Comparison of ENCODE assay signal across 1 cellular context in the genomic region with DNA sequence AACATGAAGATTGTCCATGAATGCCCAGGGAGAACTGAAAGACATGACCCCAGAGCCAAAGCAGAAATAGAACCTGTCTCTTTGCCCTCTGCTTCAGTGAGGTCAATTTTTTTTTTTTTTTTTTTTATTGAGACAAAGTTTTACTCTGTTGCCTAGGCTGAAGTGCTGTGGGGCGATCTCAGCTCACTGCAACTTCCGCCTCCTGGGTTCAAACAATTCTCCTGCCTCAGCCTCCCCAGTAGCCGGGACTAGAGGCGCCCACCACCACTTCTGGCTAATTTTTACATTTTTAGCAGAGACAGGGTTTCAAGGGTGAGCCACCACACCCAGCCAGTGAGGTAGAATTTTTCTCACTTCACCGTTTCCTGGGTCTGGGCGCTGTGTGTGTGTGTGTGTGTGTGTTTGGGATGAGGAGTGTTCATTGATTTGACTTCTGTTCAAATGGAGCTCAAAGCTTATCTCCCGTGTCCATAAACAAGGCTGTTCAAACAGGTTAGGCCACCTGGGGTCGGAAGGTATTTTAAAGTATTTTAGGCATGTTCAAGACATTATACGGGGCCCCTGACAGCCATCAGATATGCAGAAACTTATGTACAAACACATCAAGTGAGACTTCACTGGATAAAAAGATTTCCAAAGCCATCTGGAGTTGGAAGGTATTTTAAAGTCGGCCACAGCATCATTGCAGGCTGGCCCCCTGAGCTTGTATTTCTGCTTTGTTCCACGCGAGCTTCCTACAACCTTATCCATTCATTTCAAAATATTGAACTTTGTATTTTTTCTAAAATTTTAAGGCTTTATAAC.
TF ChIP-seq lines count a peak whose summit lies in the region.

No MANE protein-coding gene starts in this region.

TF ChIP-seq in HepG2, 621 proteins besides CTCF, POLR2A, EP300 and RAD21 (continued from another document and continues in another):
- TF ChIP-seq, protein P1, sequence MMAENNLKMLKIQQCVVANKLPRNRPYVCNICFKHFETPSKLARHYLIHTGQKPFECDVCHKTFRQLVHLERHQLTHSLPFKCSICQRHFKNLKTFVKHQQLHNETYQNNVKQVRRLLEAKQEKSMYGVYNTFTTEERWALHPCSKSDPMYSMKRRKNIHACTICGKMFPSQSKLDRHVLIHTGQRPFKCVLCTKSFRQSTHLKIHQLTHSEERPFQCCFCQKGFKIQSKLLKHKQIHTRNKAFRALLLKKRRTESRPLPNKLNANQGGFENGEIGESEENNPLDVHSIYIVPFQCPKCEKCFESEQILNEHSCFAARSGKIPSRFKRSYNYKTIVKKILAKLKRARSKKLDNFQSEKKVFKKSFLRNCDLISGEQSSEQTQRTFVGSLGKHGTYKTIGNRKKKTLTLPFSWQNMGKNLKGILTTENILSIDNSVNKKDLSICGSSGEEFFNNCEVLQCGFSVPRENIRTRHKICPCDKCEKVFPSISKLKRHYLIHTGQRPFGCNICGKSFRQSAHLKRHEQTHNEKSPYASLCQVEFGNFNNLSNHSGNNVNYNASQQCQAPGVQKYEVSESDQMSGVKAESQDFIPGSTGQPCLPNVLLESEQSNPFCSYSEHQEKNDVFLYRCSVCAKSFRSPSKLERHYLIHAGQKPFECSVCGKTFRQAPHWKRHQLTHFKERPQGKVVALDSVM (CRISPR knock-in tag; IDR thresholded peaks at IDR 0.05): peak; percentile 40; the same call in 1 of the 2 replicates
- TF ChIP-seq ZNF232 (CRISPR knock-in tag; IDR thresholded peaks at IDR 0.05; ENCODE audit: borderline replicate concordance) (no peak; the same call in 1 of the 2 replicates), TRIM24 (CRISPR knock-in tag; IDR thresholded peaks at IDR 0.05) (no peak), ZNF512B (CRISPR knock-in tag; IDR thresholded peaks at IDR 0.05; ENCODE audit: borderline replicate concordance) (no peak), HMG20A (CRISPR knock-in tag; IDR thresholded peaks at IDR 0.05; ENCODE audit: borderline replicate concordance) (peak; percentile 36; the same call in 1 of the 2 replicates), ZKSCAN8 (CRISPR knock-in tag; IDR thresholded peaks at IDR 0.05; ENCODE audit: borderline replicate concordance) (no peak), TBX2 (CRISPR knock-in tag; IDR thresholded peaks at IDR 0.05; ENCODE audit: borderline replicate concordance) (peak; percentile 89), ZSCAN12 (CRISPR knock-in tag; IDR thresholded peaks at IDR 0.05) (no peak), ELF3 (CRISPR knock-in tag; IDR thresholded peaks at IDR 0.05) (peak; percentile 80), ZNF496 (CRISPR knock-in tag; IDR thresholded peaks at IDR 0.05; ENCODE audit: insufficient replicate concordance) (no peak), SOX13 (IDR thresholded peaks at IDR 0.05) (peak; percentile 69; the same call in 1 of the 2 replicates), SOX13 (CRISPR knock-in tag; conservative IDR thresholded peaks at IDR 0.05 in 1 of 2, IDR thresholded peaks at IDR 0.05 in 1 of 2) (peak in 1 of 2 experiments; percentile 63; a peak in 1 of 4 replicates), ZNF550 (CRISPR knock-in tag; IDR thresholded peaks at IDR 0.05; ENCODE audit: borderline replicate concordance) (no peak), ZBTB7A (CRISPR knock-in tag; IDR thresholded peaks at IDR 0.05) (no peak), SP4 (CRISPR knock-in tag; IDR thresholded peaks at IDR 0.05) (no peak), JUN (CRISPR knock-in tag; IDR thresholded peaks at IDR 0.05) (no peak), SKI (IDR thresholded peaks at IDR 0.05; ENCODE audit: partially characterized antibody) (peak; percentile 69), EHMT2 (IDR thresholded peaks at IDR 0.05; ENCODE audit: borderline replicate concordance, low read depth, low read length) (no peak), ZBTB7B (CRISPR knock-in tag; IDR thresholded peaks at IDR 0.05) (0 out of 2 replicates have a peak, but pooled peaks have one; percentile 38), CBX5 (CRISPR knock-in tag; IDR thresholded peaks at IDR 0.05; ENCODE audit: borderline replicate concordance) (no peak), TCF7 (IDR thresholded peaks at IDR 0.05; ENCODE audit: low read depth) (peak; percentile 83), ZBTB25 (CRISPR knock-in tag; IDR thresholded peaks at IDR 0.05) (no peak), ZMYM3 (CRISPR knock-in tag; IDR thresholded peaks at IDR 0.05) (peak; percentile 66; the same call in 1 of the 2 replicates), RORA (CRISPR knock-in tag; IDR thresholded peaks at IDR 0.05) (no peak), ZFP91 (CRISPR knock-in tag; IDR thresholded peaks at IDR 0.05; ENCODE audit: borderline replicate concordance) (peak; percentile 29; the same call in 1 of the 2 replicates)
- TF ChIP-seq, protein P2, sequence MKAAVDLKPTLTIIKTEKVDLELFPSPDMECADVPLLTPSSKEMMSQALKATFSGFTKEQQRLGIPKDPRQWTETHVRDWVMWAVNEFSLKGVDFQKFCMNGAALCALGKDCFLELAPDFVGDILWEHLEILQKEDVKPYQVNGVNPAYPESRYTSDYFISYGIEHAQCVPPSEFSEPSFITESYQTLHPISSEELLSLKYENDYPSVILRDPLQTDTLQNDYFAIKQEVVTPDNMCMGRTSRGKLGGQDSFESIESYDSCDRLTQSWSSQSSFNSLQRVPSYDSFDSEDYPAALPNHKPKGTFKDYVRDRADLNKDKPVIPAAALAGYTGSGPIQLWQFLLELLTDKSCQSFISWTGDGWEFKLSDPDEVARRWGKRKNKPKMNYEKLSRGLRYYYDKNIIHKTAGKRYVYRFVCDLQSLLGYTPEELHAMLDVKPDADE (CRISPR knock-in tag; IDR thresholded peaks at IDR 0.05): no peak
- TF ChIP-seq, protein P3, sequence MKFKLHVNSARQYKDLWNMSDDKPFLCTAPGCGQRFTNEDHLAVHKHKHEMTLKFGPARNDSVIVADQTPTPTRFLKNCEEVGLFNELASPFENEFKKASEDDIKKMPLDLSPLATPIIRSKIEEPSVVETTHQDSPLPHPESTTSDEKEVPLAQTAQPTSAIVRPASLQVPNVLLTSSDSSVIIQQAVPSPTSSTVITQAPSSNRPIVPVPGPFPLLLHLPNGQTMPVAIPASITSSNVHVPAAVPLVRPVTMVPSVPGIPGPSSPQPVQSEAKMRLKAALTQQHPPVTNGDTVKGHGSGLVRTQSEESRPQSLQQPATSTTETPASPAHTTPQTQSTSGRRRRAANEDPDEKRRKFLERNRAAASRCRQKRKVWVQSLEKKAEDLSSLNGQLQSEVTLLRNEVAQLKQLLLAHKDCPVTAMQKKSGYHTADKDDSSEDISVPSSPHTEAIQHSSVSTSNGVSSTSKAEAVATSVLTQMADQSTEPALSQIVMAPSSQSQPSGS (CRISPR knock-in tag; IDR thresholded peaks at IDR 0.05): peak; percentile 53; the same call in 1 of the 2 replicates
- TF ChIP-seq, protein P4, sequence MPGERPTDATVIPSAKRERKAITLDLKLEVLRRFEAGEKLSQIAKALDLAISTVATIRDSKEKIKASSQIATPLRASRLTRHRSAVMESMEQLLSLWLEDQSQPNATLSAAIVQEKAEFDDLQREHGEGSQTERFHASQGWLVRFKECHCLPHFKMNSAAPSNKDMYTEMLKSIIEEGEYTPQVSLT (CRISPR knock-in tag; IDR thresholded peaks at IDR 0.05; ENCODE audit: borderline replicate concordance, low read depth): peak; percentile 58; the same call in 1 of the 2 replicates
- TF ChIP-seq, protein P5, sequence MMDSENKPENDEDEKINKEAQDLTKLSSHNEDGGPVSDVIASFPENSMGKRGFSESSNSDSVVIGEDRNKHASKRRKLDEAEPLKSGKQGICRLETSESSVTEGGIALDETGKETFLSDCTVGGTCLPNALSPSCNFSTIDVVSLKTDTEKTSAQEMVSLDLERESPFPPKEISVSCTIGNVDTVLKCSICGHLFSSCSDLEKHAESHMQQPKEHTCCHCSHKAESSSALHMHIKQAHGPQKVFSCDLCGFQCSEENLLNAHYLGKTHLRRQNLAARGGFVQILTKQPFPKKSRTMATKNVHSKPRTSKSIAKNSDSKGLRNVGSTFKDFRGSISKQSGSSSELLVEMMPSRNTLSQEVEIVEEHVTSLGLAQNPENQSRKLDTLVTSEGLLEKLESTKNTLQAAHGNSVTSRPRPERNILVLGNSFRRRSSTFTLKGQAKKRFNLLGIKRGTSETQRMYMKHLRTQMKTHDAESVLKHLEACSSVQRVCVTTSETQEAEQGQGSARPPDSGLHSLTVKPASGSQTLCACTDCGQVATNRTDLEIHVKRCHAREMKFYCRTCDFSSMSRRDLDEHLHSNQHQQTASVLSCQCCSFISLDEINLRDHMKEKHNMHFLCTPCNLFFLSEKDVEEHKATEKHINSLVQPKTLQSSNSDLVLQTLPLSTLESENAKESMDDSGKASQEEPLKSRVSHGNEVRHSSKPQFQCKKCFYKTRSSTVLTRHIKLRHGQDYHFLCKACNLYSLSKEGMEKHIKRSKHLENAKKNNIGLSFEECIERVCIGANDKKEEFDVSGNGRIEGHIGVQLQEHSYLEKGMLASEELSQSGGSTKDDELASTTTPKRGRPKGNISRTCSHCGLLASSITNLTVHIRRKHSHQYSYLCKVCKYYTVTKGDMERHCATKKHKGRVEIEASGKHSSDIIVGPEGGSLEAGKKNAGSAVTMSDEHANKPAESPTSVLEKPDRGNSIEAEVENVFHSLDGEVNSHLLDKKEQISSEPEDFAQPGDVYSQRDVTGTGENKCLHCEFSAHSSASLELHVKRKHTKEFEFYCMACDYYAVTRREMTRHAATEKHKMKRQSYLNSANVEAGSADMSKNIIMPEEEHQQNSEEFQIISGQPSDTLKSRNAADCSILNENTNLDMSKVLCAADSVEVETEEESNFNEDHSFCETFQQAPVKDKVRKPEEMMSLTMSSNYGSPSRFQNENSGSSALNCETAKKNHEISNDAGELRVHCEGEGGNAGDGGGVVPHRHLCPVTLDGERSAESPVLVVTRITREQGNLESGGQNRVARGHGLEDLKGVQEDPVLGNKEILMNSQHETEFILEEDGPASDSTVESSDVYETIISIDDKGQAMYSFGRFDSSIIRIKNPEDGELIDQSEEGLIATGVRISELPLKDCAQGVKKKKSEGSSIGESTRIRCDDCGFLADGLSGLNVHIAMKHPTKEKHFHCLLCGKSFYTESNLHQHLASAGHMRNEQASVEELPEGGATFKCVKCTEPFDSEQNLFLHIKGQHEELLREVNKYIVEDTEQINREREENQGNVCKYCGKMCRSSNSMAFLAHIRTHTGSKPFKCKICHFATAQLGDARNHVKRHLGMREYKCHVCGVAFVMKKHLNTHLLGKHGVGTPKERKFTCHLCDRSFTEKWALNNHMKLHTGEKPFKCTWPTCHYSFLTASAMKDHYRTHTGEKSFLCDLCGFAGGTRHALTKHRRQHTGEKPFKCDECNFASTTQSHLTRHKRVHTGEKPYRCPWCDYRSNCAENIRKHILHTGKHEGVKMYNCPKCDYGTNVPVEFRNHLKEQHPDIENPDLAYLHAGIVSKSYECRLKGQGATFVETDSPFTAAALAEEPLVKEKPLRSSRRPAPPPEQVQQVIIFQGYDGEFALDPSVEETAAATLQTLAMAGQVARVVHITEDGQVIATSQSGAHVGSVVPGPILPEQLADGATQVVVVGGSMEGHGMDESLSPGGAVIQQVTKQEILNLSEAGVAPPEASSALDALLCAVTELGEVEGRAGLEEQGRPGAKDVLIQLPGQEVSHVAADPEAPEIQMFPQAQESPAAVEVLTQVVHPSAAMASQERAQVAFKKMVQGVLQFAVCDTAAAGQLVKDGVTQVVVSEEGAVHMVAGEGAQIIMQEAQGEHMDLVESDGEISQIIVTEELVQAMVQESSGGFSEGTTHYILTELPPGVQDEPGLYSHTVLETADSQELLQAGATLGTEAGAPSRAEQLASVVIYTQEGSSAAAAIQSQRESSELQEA (CRISPR knock-in tag; IDR thresholded peaks at IDR 0.05; ENCODE audit: not compliant biosample characterization): no peak
